ENCODE assay signal across 8 cellular contexts in the genomic region with DNA sequence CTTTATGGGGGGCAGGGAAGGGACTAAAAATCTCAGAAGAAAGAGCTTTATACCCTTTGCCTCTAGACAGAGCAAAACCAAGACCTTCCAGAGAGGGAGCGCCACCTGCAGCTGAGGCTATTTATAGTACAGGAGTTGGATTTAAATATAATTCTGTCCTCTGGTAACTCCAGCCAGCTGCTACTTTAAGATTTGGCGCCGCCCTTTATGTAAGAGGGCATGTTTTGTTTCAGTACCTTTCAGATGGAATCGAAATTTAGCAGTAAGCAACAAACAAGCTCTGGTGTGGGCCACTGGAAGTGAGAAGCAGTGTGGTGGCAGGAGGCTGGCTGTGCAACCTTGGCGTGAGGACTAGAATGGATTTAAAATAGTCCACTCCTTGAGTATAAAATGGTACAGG. TPM values are rescaled to one million over a fixed set of nuclear protein-coding genes. Genes with fewer than 3 reads are reported as not detected.
DNase-seq lines count a peak whose midpoint lies in the region; ATAC-seq, FAIRE-seq and TF ChIP-seq lines count a peak whose summit lies in the region.

No MANE protein-coding gene starts in this region.

- H3K36me3 Mint-ChIP-seq in effector memory CD8-positive, alpha-beta T cell (ENCODE audit: insufficient read depth): no peaks in the 10 kb centered on the region
- no peaks in the 10 kb centered on the region for H3K36me3 Mint-ChIP-seq in osteocyte (ENCODE audit: unreplicated experiment)

- H3K27ac Mint-ChIP-seq in effector memory CD8-positive, alpha-beta T cell: no peak overlapping the region
- no peak overlapping the region for H3K27ac Mint-ChIP-seq in osteocyte (ENCODE audit: unreplicated experiment)

- no peak overlapping the region for H3K4me3 Mint-ChIP-seq in effector memory CD8-positive, alpha-beta T cell
- H3K4me3 Mint-ChIP-seq in osteocyte (ENCODE audit: unreplicated experiment): no peak overlapping the region

- no peaks in the 10 kb centered on the region for H3K9me3 Mint-ChIP-seq in effector memory CD8-positive, alpha-beta T cell
- no peaks in the 10 kb centered on the region for H3K9me3 Mint-ChIP-seq in osteocyte (ENCODE audit: unreplicated experiment)

- H3K36me3 ChIP-seq in H7 (replicated peaks; ENCODE audit: control insufficient read depth, insufficient read depth, low read length): no peaks in the 10 kb centered on the region

- FAIRE-seq in RCC 7860 (lab: Jason Lieb, UNC): no peak

- peak; percentile 43 for TF ChIP-seq CTCF in osteocyte (IDR thresholded peaks at IDR 0.05)

- H3K4me3 ChIP-seq in H7 (ENCODE audit: insufficient read depth, low read depth, low read length): no peak overlapping the region

- peaks cover 7% of the 10 kb centered on the region; the same call in 1 of the 2 replicates for H3K27me3 ChIP-seq in H7 (ENCODE audit: control insufficient read depth, insufficient read depth, low read length)

- peaks cover 35 to 44% of the 10 kb centered on the region in 2 donors for H3K27me3 Mint-ChIP-seq in effector memory CD8-positive, alpha-beta T cell
- H3K27me3 Mint-ChIP-seq in osteocyte (ENCODE audit: unreplicated experiment): peaks cover 62% of the 10 kb centered on the region

- H3K4me1 Mint-ChIP-seq in effector memory CD8-positive, alpha-beta T cell (ENCODE audit: low read depth in 2 of 2): peaks cover 4 to 5% of the 10 kb centered on the region in 2 donors
- H3K4me1 Mint-ChIP-seq in osteocyte (ENCODE audit: unreplicated experiment): no peaks in the 10 kb centered on the region

- peak; percentile 36 for DNase-seq in AG08396 (ENCODE audit: low spot score)
- peak; percentile 74 for DNase-seq in H7
- peak; percentile 12 for DNase-seq in RCC 7860 (ENCODE audit: low spot score)
- no peak for DNase-seq in effector memory CD8-positive, alpha-beta T cell
- no peak for DNase-seq in osteocyte (ENCODE audit: extremely low spot score, unreplicated experiment)
- no peak for DNase-seq in 8988T

- peak; percentile 39 for ATAC-seq in effector memory CD8-positive, alpha-beta T cell (replicated peaks)
- ATAC-seq in GM18517 (IDR thresholded peaks at IDR 0.05; ENCODE audit: unreplicated experiment): no peak
- no peak for ATAC-seq in HG03354 (IDR thresholded peaks at IDR 0.05; ENCODE audit: poor library complexity, severe bottlenecking, unreplicated experiment)

RNA-seq across cellular contexts. Expression of a gene that starts 5.2 kb away (rescaled TPM):
- total RNA-seq in H7 (2014; rRNA removed; shearing (Covaris generic)): not detected in 2 replicates
- total RNA-seq in osteocyte: not detected in 2 replicates

RNA-seq across cellular contexts. Expression of a gene that starts 41.7 kb away (rescaled TPM):
- not detected in 2 replicates for total RNA-seq in H7 (2014; rRNA removed; shearing (Covaris generic))
- total RNA-seq in osteocyte: not detected in 2 replicates

Comparison
In these comparisons a context has a peak if more than half of its experiments do, and no peak if none do; other contexts are left out.
1. DNase-seq: peak in AG08396 (single experiment), H7 (single experiment) and RCC 7860 (single experiment); none in effector memory CD8-positive, alpha-beta T cell (0 of 3), osteocyte (single experiment) and 8988T (single experiment).